In the genomic region with DNA sequence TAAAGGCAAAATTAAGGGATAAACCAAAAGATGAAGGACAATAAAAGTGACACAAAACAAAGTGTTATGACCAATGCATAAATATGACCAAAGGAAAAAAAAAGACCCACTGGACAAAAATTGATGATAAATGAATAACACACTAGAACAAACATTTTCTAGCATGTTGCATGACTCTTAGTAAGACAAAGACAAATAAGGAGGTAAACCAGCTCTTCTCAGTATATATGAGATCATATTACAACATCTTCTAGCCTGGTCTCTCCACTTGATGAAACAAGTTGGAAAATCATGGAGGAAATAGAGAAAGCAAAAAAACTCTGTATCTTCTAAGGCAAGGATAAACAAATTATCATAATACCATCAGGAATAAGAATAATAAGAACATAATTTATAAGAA, we compare ENCODE assay signal across 30 cellular contexts.
"Had no signal": no experiment of that assay in that cellular context is flagged by ENCODE, and none has a peak within 500 bp of the region (broad histone marks: within the 10 kb centered on the region; RNA-seq: fewer than 3 reads in every experiment).

No MANE protein-coding gene starts in this region.

- H3K36me3 ChIP-seq: brain microvascular endothelial cell, breast epithelium had no signal

- H3K4me3 ChIP-seq: body of pancreas, breast epithelium had no signal

- H3K9me3 ChIP-seq: body of pancreas, breast epithelium had no signal

- H3K4me1 ChIP-seq: body of pancreas, breast epithelium had no signal

- H3K27ac ChIP-seq: body of pancreas, brain microvascular endothelial cell, breast epithelium, VCaP had no signal

- H3K27me3 ChIP-seq: body of pancreas, brain microvascular endothelial cell, breast epithelium had no signal

- ATAC-seq: activated CD8-positive, alpha-beta T cell treated with anti-CD3 and anti-CD28 coated beads for 36 hours; activated naive CD4-positive, alpha-beta T cell treated with anti-CD3 and anti-CD28 coated beads, Interleukin-2, amount 50 U/mL, for 72 hours; activated T-cell treated with anti-CD3 and anti-CD28 coated beads, Interleukin-2, amount 50 U/mL, for 4 hours; activated T-cell treated with anti-CD3 and anti-CD28 coated beads, Interleukin-2, amount 50 U/mL, for 72 hours; activated T-helper 17 cell treated with anti-CD3 and anti-CD28 coated beads, Interleukin-2, amount 50 U/mL, for 72 hours; body of pancreas had no signal

- DNase-seq: activated B cell treated with CpG ODN at 0.5 μM for 24 hours; activated CD4-positive, alpha-beta memory T cell treated with anti-CD3 and anti-CD28 coated beads for 36 hours; activated CD4-positive, alpha-beta T cell treated with anti-CD3 and anti-CD28 coated beads for 4 hours; activated CD4-positive, alpha-beta T cell treated with anti-CD3 and anti-CD28 coated beads, Interleukin-2, amount 10 ng/mL, durations not matched to agents 24 days and 14 days; activated CD4-positive, alpha-beta T cell treated with anti-CD3 and anti-CD28 coated beads, Interleukin-2, amount 50 U/mL, for 1 hour; activated CD4-positive, alpha-beta T cell treated with anti-CD3 and anti-CD28 coated beads, Interleukin-2, amount 50 U/mL, for 4 hours; activated CD4-positive, CD25-positive, alpha-beta regulatory T cell treated with anti-CD3 and anti-CD28 coated beads, Interleukin-2, amount 50 U/mL, for 72 hours; activated CD8-positive, alpha-beta memory T cell treated with anti-CD3 and anti-CD28 coated beads, Interleukin-2, amount 50 U/mL, for 4 hours; activated CD8-positive, alpha-beta T cell treated with anti-CD3 and anti-CD28 coated beads for 36 hours; activated effector memory CD4-positive, alpha-beta T cell treated with anti-CD3 and anti-CD28 coated beads, Interleukin-2, amount 50 U/mL, for 16 hours; activated gamma-delta T cell treated with Interleukin-2 at 50 U/mL for 16 hours; activated naive CD4-positive, alpha-beta T cell; activated naive CD4-positive, alpha-beta T cell treated with anti-CD3 and anti-CD28 coated beads for 36 hours; activated naive CD4-positive, alpha-beta T cell treated with anti-CD3 and anti-CD28 coated beads, Interleukin-2, amount 50 U/mL, for 16 hours; activated naive CD8-positive, alpha-beta T cell treated with anti-CD3 and anti-CD28 coated beads for 36 hours; activated T-cell treated with anti-CD3 and anti-CD28 coated beads for 4 hours; activated T-cell treated with anti-CD3 and anti-CD28 coated beads, Interleukin-2, amount 50 U/mL, for 1 hour; activated T-cell treated with anti-CD3 and anti-CD28 coated beads, Interleukin-2, amount 50 U/mL, for 4 hours; activated T-cell treated with anti-CD3 and anti-CD28 coated beads, Interleukin-2, amount 50 U/mL, for 72 hours; aorta; body of pancreas; brain microvascular endothelial cell; central memory CD4-positive, alpha-beta T cell; T-helper 1 cell; T-helper 2 cell; T-helper 9 cell had no signal
